In the genomic region with DNA sequence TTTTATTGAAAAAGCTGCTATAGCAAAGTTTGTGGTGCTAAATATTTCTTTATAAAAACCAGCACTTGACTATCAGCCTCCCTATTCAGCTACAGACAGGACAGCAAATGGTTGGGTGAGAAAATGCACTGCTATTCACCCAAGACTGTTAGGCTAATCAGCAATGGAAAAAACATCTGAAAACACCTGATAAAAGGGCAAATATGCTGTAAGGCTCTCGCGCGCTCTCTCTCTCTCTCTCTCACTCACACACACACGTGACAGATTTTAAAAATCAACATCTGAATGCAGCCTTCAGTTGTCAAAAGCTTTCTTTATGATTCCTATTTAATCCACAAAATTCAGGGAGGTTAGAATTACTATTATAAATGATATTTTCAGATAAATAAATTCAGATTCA, we compare ENCODE assay signal across 37 cellular contexts.
"Had no signal": no experiment of that assay in that cellular context is flagged by ENCODE, and none has a peak within 500 bp of the region (broad histone marks: within the 10 kb centered on the region; RNA-seq: fewer than 3 reads in every experiment).

No MANE protein-coding gene starts in this region.

- H3K9me3 Mint-ChIP-seq: activated B cell treated with CpG ODN at 0.5 μM for 24 hours; activated CD4-positive, alpha-beta memory T cell treated with anti-CD3 and anti-CD28 coated beads for 36 hours; activated CD4-positive, alpha-beta T cell treated with anti-CD3 and anti-CD28 coated beads, Interleukin-2, amount 10 ng/mL, durations not matched to agents 24 days and 14 days; activated CD8-positive, alpha-beta T cell treated with anti-CD3 and anti-CD28 coated beads for 36 hours; activated naive CD4-positive, alpha-beta T cell treated with anti-CD3 and anti-CD28 coated beads, Interleukin-2, amount 10 ng/mL, durations not matched to agents 7 days and 5 days; activated naive CD4-positive, alpha-beta T cell treated with anti-CD3 and anti-CD28 coated beads, Interleukin-2, amount 50 U/mL, for 24 hours; activated naive CD8-positive, alpha-beta T cell treated with anti-CD3 and anti-CD28 coated beads, Interleukin-2, amount 10 ng/mL, durations not matched to agents 7 days and 5 days; activated naive CD8-positive, alpha-beta T cell treated with anti-CD3 and anti-CD28 coated beads, Interleukin-2, amount 50 U/mL, for 24 hours; activated T-cell treated with anti-CD3 and anti-CD28 coated beads, Interleukin-2, amount 50 U/mL, for 4 hours; activated T-cell treated with anti-CD3 and anti-CD28 coated beads, Interleukin-2, amount 50 U/mL, for 72 hours; activated T-helper 1 cell treated with anti-CD3 and anti-CD28 coated beads, Interleukin-12 subunit alpha, Interleukin-12 subunit beta, Interleukin-2, Interleukin-4 antibody, amounts not matched to agents 30 ng/mL and 10 ng/mL and 1 ng/mL, durations not matched to agents 14 hours and 24 hours and 36 hours; activated T-helper 17 cell treated with anti-CD3 and anti-CD28 coated beads, Interleukin-2, amount 50 U/mL, for 72 hours; central memory CD8-positive, alpha-beta T cell; T-helper 1 cell treated with Interleukin-12 subunit alpha and Interleukin-12 subunit beta and Interleukin-4 antibody, amounts not matched to agents 30 μg/mL and 1 μg/mL, for 36 hours; T-helper 2 cell treated with Interferon-gamma antibody and Interleukin-4, amounts not matched to agents 5 μg/mL and 100 μg/mL, for 36 hours had no signal

- H3K36me3 ChIP-seq: ascending aorta, cardiac muscle cell had no signal

- H3K27ac ChIP-seq: ascending aorta, cardiac muscle cell, VCaP had no signal

- H3K4me1 Mint-ChIP-seq: activated B cell treated with CpG ODN at 0.5 μM for 24 hours; activated CD4-positive, alpha-beta T cell treated with anti-CD3 and anti-CD28 coated beads, Interleukin-2, amount 10 ng/mL, durations not matched to agents 24 days and 14 days; activated naive CD4-positive, alpha-beta T cell treated with anti-CD3 and anti-CD28 coated beads, Interleukin-2, amount 10 ng/mL, durations not matched to agents 7 days and 5 days; activated naive CD4-positive, alpha-beta T cell treated with anti-CD3 and anti-CD28 coated beads, Interleukin-2, amount 50 U/mL, for 24 hours; activated naive CD8-positive, alpha-beta T cell treated with anti-CD3 and anti-CD28 coated beads, Interleukin-2, amount 10 ng/mL, durations not matched to agents 7 days and 5 days; activated naive CD8-positive, alpha-beta T cell treated with anti-CD3 and anti-CD28 coated beads, Interleukin-2, amount 50 U/mL, for 24 hours; activated T-helper 17 cell treated with anti-CD3 and anti-CD28 coated beads, Interleukin-2, amount 50 U/mL, for 72 hours; central memory CD8-positive, alpha-beta T cell had no signal

- FAIRE-seq: bronchial epithelial cell, TTC549 had no signal

- H3K27me3 ChIP-seq: ascending aorta, cardiac muscle cell had no signal

- ATAC-seq: activated CD8-positive, alpha-beta T cell treated with anti-CD3 and anti-CD28 coated beads for 36 hours; activated naive CD8-positive, alpha-beta T cell treated with anti-CD3 and anti-CD28 coated beads, Interleukin-2, amount 50 U/mL, for 24 hours; activated T-cell treated with anti-CD3 and anti-CD28 coated beads, Interleukin-2, amount 50 U/mL, for 4 hours; activated T-cell treated with anti-CD3 and anti-CD28 coated beads, Interleukin-2, amount 50 U/mL, for 72 hours; activated T-helper 17 cell treated with anti-CD3 and anti-CD28 coated beads, Interleukin-2, amount 50 U/mL, for 72 hours had no signal

- H3K4me1 ChIP-seq: ascending aorta had no signal

- H3K9me3 ChIP-seq: ascending aorta had no signal

- H3K27ac Mint-ChIP-seq: activated B cell treated with CpG ODN at 0.5 μM for 24 hours; activated CD4-positive, alpha-beta memory T cell treated with anti-CD3 and anti-CD28 coated beads for 36 hours; activated CD4-positive, alpha-beta T cell treated with anti-CD3 and anti-CD28 coated beads, Interleukin-2, amount 10 ng/mL, durations not matched to agents 24 days and 14 days; activated CD8-positive, alpha-beta T cell treated with anti-CD3 and anti-CD28 coated beads for 36 hours; activated naive CD4-positive, alpha-beta T cell treated with anti-CD3 and anti-CD28 coated beads, Interleukin-2, amount 10 ng/mL, durations not matched to agents 7 days and 5 days; activated naive CD4-positive, alpha-beta T cell treated with anti-CD3 and anti-CD28 coated beads, Interleukin-2, amount 50 U/mL, for 24 hours; activated naive CD8-positive, alpha-beta T cell; activated naive CD8-positive, alpha-beta T cell treated with anti-CD3 and anti-CD28 coated beads, Interleukin-2, amount 10 ng/mL, durations not matched to agents 7 days and 5 days; activated naive CD8-positive, alpha-beta T cell treated with anti-CD3 and anti-CD28 coated beads, Interleukin-2, amount 50 U/mL, for 24 hours; activated T-cell treated with anti-CD3 and anti-CD28 coated beads, Interleukin-2, amount 50 U/mL, for 72 hours; activated T-helper 1 cell treated with anti-CD3 and anti-CD28 coated beads, Interleukin-12 subunit alpha, Interleukin-12 subunit beta, Interleukin-2, Interleukin-4 antibody, amounts not matched to agents 30 ng/mL and 10 ng/mL and 1 ng/mL, durations not matched to agents 14 hours and 24 hours and 36 hours; activated T-helper 17 cell treated with anti-CD3 and anti-CD28 coated beads, Interleukin-2, amount 50 U/mL, for 72 hours; T-helper 1 cell treated with Interleukin-12 subunit alpha and Interleukin-12 subunit beta and Interleukin-4 antibody, amounts not matched to agents 30 μg/mL and 1 μg/mL, for 36 hours; T-helper 2 cell treated with Interferon-gamma antibody and Interleukin-4, amounts not matched to agents 5 μg/mL and 100 μg/mL, for 36 hours had no signal

- H3K27me3 Mint-ChIP-seq: activated naive CD4-positive, alpha-beta T cell treated with anti-CD3 and anti-CD28 coated beads, Interleukin-2, amount 10 ng/mL, durations not matched to agents 7 days and 5 days had no signal

- H3K4me3 ChIP-seq: ascending aorta, cardiac muscle cell had no signal

- H3K4me3 Mint-ChIP-seq: activated B cell treated with CpG ODN at 0.5 μM for 24 hours; activated CD4-positive, alpha-beta memory T cell treated with anti-CD3 and anti-CD28 coated beads for 36 hours; activated CD4-positive, alpha-beta T cell treated with anti-CD3 and anti-CD28 coated beads, Interleukin-2, amount 10 ng/mL, durations not matched to agents 24 days and 14 days; activated CD8-positive, alpha-beta T cell treated with anti-CD3 and anti-CD28 coated beads for 36 hours; activated naive CD4-positive, alpha-beta T cell treated with anti-CD3 and anti-CD28 coated beads, Interleukin-2, amount 10 ng/mL, durations not matched to agents 7 days and 5 days; activated naive CD4-positive, alpha-beta T cell treated with anti-CD3 and anti-CD28 coated beads, Interleukin-2, amount 50 U/mL, for 24 hours; activated naive CD8-positive, alpha-beta T cell; activated naive CD8-positive, alpha-beta T cell treated with anti-CD3 and anti-CD28 coated beads, Interleukin-2, amount 10 ng/mL, durations not matched to agents 7 days and 5 days; activated naive CD8-positive, alpha-beta T cell treated with anti-CD3 and anti-CD28 coated beads, Interleukin-2, amount 50 U/mL, for 24 hours; activated T-cell treated with anti-CD3 and anti-CD28 coated beads, Interleukin-2, amount 50 U/mL, for 4 hours; activated T-cell treated with anti-CD3 and anti-CD28 coated beads, Interleukin-2, amount 50 U/mL, for 72 hours; activated T-helper 1 cell treated with anti-CD3 and anti-CD28 coated beads, Interleukin-12 subunit alpha, Interleukin-12 subunit beta, Interleukin-2, Interleukin-4 antibody, amounts not matched to agents 30 ng/mL and 10 ng/mL and 1 ng/mL, durations not matched to agents 14 hours and 24 hours and 36 hours; activated T-helper 17 cell treated with anti-CD3 and anti-CD28 coated beads, Interleukin-2, amount 50 U/mL, for 72 hours; central memory CD8-positive, alpha-beta T cell; T-helper 1 cell treated with Interleukin-12 subunit alpha and Interleukin-12 subunit beta and Interleukin-4 antibody, amounts not matched to agents 30 μg/mL and 1 μg/mL, for 36 hours; T-helper 2 cell treated with Interferon-gamma antibody and Interleukin-4, amounts not matched to agents 5 μg/mL and 100 μg/mL, for 36 hours had no signal

- DNase-seq: activated B cell treated with CpG ODN at 0.5 μM for 24 hours; activated CD4-positive, alpha-beta memory T cell treated with anti-CD3 and anti-CD28 coated beads for 36 hours; activated CD4-positive, alpha-beta T cell treated with anti-CD3 and anti-CD28 coated beads for 4 hours; activated CD4-positive, alpha-beta T cell treated with anti-CD3 and anti-CD28 coated beads, Interleukin-2, amount 10 ng/mL, durations not matched to agents 24 days and 14 days; activated CD4-positive, alpha-beta T cell treated with anti-CD3 and anti-CD28 coated beads, Interleukin-2, amount 50 U/mL, for 1 hour; activated CD4-positive, alpha-beta T cell treated with anti-CD3 and anti-CD28 coated beads, Interleukin-2, amount 50 U/mL, for 4 hours; activated CD4-positive, CD25-positive, alpha-beta regulatory T cell treated with anti-CD3 and anti-CD28 coated beads, Interleukin-2, amount 50 U/mL, for 72 hours; activated CD8-positive, alpha-beta memory T cell treated with anti-CD3 and anti-CD28 coated beads, Interleukin-2, amount 50 U/mL, for 4 hours; activated CD8-positive, alpha-beta T cell treated with anti-CD3 and anti-CD28 coated beads for 36 hours; activated effector memory CD4-positive, alpha-beta T cell treated with anti-CD3 and anti-CD28 coated beads, Interleukin-2, amount 50 U/mL, for 16 hours; activated naive CD4-positive, alpha-beta T cell treated with anti-CD3 and anti-CD28 coated beads, Interleukin-2, amount 10 ng/mL, durations not matched to agents 7 days and 5 days; activated naive CD4-positive, alpha-beta T cell treated with Interleukin-2 at 50 U/mL for 16 hours; activated naive CD8-positive, alpha-beta T cell treated with anti-CD3 and anti-CD28 coated beads, Interleukin-2, amount 10 ng/mL, durations not matched to agents 7 days and 5 days; activated naive CD8-positive, alpha-beta T cell treated with anti-CD3 and anti-CD28 coated beads, Interleukin-2, amount 50 U/mL, for 24 hours; activated T-cell treated with anti-CD3 and anti-CD28 coated beads for 4 hours; activated T-cell treated with anti-CD3 and anti-CD28 coated beads, Interleukin-2, amount 50 U/mL, for 1 hour; activated T-cell treated with anti-CD3 and anti-CD28 coated beads, Interleukin-2, amount 50 U/mL, for 4 hours; activated T-cell treated with anti-CD3 and anti-CD28 coated beads, Interleukin-2, amount 50 U/mL, for 72 hours; amygdala; anterior cingulate cortex; cerebellar nuclear complex; SW 1271; T-helper 1 cell; T-helper 2 cell; T-helper 9 cell had no signal
